ENCODE assay signal across 10 cellular contexts in genomic region chr12:69947123-69947522, GRCh38.
"Had no signal": no experiment of that assay in that cellular context is flagged by ENCODE, and none has a peak within 500 bp of the region (broad histone marks: within the 10 kb centered on the region; RNA-seq: fewer than 3 reads in every experiment).

No MANE protein-coding gene starts in this region.

- H3K9me3 ChIP-seq: HAP-1 had no signal

- H3K36me3 Mint-ChIP-seq: IgD-negative memory B cell had no signal

- H3K27ac Mint-ChIP-seq: HFFc6, IgD-negative memory B cell had no signal

- H3K4me1 ChIP-seq: HAP-1 had no signal

- ATAC-seq: HCT116, HepG2 had no signal

- H3K4me3 ChIP-seq: GM23248, HAP-1 had no signal

- H3K9me3 Mint-ChIP-seq: HFFc6 had no signal

- FAIRE-seq: HepG2 had no signal

- H3K4me3 Mint-ChIP-seq: HFFc6, IgD-negative memory B cell had no signal

- H3K4me1 Mint-ChIP-seq: IgD-negative memory B cell had no signal

- H3K9ac ChIP-seq: GM23248 had no signal

- H3K36me3 ChIP-seq: HAP-1 had no signal

- DNase-seq: GM23248, GOT3, H7, HFFc6, KBM-7 had no signal

- H3K27ac ChIP-seq: GM23248, HL-60 had no signal

- H2AFZ ChIP-seq: GM23248 had no signal
